In the genomic region with DNA sequence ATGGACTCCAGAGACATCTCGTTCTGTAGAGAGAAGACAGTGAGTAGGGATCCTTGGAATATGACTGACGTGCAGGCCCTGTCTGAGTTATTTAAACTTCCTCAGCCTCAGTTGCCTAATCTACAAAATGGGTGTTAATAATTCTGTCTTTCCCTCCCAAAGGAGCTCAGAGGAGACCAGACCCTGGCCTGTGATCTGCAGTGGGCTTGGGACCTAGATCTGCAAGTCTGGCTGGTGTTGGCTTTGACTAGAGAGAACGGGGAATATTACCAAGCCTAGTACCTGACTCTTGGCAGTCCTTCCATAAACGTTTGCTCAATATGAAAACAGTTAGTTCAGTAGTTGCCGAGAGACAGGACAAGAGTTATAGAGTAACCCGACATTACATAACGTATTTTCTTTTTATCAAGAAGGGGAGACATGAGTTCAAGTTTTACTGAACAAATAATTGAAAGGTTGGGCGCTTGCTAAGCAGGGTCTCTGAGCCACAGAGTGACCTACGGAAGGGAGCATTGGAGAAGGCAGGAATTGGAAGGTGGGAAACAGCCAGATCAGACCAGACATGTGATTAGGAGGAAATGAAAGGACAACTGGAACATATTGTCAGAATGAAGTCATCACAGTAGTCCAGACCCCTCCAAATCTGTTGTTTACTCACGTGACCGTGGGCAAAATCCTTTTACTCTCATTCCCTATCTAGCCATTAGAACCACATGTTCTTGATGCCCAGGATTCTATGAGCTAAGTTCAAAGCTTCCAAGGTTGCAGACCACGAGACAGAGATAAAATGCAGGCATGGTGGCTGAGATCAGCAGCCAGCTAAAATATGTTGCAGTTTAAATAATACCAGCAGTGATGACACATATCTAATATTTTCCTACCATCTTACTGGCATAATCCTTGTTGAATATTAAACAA, we compare ENCODE assay signal across 1 cellular context.
TF ChIP-seq lines count a peak whose summit lies in the region.

No MANE protein-coding gene starts in this region.

TF ChIP-seq in HepG2, 621 proteins besides CTCF, POLR2A, EP300 and RAD21 (continued from another document and continues in another):
- TF ChIP-seq STAG1 (CRISPR knock-in tag; IDR thresholded peaks at IDR 0.05), result peak; percentile 4; the same call in 1 of the 2 replicates
- peak; percentile 47; the same call in 1 of the 2 replicates for TF ChIP-seq DMAP1 (CRISPR knock-in tag; IDR thresholded peaks at IDR 0.05)
- peak; percentile 73 for TF ChIP-seq HMG20A (CRISPR knock-in tag; IDR thresholded peaks at IDR 0.05; ENCODE audit: borderline replicate concordance)
- peak; percentile 61; the same call in 1 of the 2 replicates for TF ChIP-seq PHF21A (CRISPR knock-in tag; IDR thresholded peaks at IDR 0.05)
- TF ChIP-seq, protein P1, sequence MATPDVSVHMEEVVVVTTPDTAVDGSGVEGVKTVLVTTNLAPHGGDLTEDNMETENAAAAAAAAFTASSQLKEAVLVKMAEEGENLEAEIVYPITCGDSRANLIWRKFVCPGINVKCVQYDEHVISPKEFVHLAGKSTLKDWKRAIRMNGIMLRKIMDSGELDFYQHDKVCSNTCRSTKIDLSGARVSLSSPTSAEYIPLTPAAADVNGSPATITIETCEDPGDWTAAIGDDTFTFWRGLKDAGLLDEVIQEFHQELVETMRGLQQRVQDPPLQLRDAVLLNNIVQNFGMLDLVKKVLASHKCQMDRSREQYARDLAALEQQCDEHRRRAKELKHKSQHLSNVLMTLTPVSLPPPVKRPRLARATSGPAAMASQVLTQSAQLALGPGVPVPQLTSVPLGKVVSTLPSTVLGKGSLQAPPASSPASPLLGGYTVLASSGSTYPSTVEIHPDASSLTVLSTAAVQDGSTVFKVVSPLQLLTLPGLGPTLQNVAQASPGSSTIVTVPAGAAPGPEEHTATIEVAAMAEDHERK (CRISPR knock-in tag; IDR thresholded peaks at IDR 0.05; ENCODE audit: low read depth), result no peak
- TF ChIP-seq, protein P2, sequence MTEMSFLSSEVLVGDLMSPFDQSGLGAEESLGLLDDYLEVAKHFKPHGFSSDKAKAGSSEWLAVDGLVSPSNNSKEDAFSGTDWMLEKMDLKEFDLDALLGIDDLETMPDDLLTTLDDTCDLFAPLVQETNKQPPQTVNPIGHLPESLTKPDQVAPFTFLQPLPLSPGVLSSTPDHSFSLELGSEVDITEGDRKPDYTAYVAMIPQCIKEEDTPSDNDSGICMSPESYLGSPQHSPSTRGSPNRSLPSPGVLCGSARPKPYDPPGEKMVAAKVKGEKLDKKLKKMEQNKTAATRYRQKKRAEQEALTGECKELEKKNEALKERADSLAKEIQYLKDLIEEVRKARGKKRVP (CRISPR knock-in tag; IDR thresholded peaks at IDR 0.05), result 0 out of 4 replicates have a peak, but pooled peaks of 1 of the 2 experiments have one; percentile 47
- TF ChIP-seq, protein P3, sequence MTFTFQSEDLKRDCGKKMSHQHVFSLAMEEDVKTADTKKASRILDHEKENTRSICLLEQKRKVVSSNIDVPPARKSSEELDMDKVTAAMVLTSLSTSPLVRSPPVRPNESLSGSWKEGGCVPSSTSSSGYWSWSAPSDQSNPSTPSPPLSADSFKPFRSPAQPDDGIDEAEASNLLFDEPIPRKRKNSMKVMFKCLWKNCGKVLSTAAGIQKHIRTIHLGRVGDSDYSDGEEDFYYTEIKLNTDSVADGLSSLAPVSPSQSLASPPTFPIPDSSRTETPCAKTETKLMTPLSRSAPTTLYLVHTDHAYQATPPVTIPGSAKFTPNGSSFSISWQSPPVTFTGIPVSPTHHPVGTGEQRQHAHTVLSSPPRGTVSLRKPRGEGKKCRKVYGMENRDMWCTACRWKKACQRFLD (CRISPR knock-in tag; IDR thresholded peaks at IDR 0.05; ENCODE audit: borderline replicate concordance), result no peak; the same call in 1 of the 2 replicates
- TF ChIP-seq, protein P4, sequence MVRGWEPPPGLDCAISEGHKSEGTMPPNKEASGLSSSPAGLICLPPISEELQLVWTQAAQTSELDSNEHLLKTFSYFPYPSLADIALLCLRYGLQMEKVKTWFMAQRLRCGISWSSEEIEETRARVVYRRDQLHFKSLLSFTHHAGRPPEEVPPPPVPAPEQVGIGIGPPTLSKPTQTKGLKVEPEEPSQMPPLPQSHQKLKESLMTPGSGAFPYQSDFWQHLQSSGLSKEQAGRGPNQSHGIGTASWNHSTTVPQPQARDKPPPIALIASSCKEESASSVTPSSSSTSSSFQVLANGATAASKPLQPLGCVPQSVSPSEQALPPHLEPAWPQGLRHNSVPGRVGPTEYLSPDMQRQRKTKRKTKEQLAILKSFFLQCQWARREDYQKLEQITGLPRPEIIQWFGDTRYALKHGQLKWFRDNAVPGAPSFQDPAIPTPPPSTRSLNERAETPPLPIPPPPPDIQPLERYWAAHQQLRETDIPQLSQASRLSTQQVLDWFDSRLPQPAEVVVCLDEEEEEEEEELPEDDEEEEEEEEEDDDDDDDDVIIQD (CRISPR knock-in tag; IDR thresholded peaks at IDR 0.05; ENCODE audit: low read depth), result peak; percentile 48; the same call in 1 of the 2 replicates
- TF ChIP-seq ELF3 (CRISPR knock-in tag; IDR thresholded peaks at IDR 0.05), result peak; percentile 89
- TF ChIP-seq ZNF546 (CRISPR knock-in tag; conservative IDR thresholded peaks at IDR 0.05), result no peak
- TF ChIP-seq, protein P5, sequence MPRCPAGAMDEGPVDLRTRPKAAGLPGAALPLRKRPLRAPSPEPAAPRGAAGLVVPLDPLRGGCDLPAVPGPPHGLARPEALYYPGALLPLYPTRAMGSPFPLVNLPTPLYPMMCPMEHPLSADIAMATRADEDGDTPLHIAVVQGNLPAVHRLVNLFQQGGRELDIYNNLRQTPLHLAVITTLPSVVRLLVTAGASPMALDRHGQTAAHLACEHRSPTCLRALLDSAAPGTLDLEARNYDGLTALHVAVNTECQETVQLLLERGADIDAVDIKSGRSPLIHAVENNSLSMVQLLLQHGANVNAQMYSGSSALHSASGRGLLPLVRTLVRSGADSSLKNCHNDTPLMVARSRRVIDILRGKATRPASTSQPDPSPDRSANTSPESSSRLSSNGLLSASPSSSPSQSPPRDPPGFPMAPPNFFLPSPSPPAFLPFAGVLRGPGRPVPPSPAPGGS (CRISPR knock-in tag; IDR thresholded peaks at IDR 0.05), result no peak
- peak; percentile 42; the same call in 1 of the 2 replicates for TF ChIP-seq ISL2 (CRISPR knock-in tag; IDR thresholded peaks at IDR 0.05)
- TF ChIP-seq ELF1 (CRISPR knock-in tag; IDR thresholded peaks at IDR 0.05), result 0 out of 2 replicates have a peak, but pooled peaks have one; percentile 6
- TF ChIP-seq, protein P6, sequence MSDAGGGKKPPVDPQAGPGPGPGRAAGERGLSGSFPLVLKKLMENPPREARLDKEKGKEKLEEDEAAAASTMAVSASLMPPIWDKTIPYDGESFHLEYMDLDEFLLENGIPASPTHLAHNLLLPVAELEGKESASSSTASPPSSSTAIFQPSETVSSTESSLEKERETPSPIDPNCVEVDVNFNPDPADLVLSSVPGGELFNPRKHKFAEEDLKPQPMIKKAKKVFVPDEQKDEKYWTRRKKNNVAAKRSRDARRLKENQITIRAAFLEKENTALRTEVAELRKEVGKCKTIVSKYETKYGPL (CRISPR knock-in tag; IDR thresholded peaks at IDR 0.05), result peak; percentile 67
- peak; percentile 22; the same call in 1 of the 2 replicates for TF ChIP-seq NR2F6 (IDR thresholded peaks at IDR 0.05)
- peak; percentile 5; the same call in 1 of the 2 replicates for TF ChIP-seq NR2F6 (CRISPR knock-in tag; IDR thresholded peaks at IDR 0.05)
- TF ChIP-seq FOXK2 (IDR thresholded peaks at IDR 0.05), result peak; percentile 84
- TF ChIP-seq ARNTL (CRISPR knock-in tag; IDR thresholded peaks at IDR 0.05), result peak; percentile 83
- 0 out of 2 replicates have a peak, but pooled peaks have one; percentile 31 for TF ChIP-seq ZSCAN9 (CRISPR knock-in tag; IDR thresholded peaks at IDR 0.05; ENCODE audit: borderline replicate concordance)
- TF ChIP-seq ZFP36L1 (CRISPR knock-in tag; IDR thresholded peaks at IDR 0.05), result 0 out of 2 replicates have a peak, but pooled peaks have one; percentile 60
- peak; percentile 72 for TF ChIP-seq FOXA3 (CRISPR knock-in tag; IDR thresholded peaks at IDR 0.05)
- TF ChIP-seq MIER3 (CRISPR knock-in tag; IDR thresholded peaks at IDR 0.05; ENCODE audit: borderline replicate concordance), result peak; percentile 23
- no peak for TF ChIP-seq ZNF75D (CRISPR knock-in tag; IDR thresholded peaks at IDR 0.05; ENCODE audit: borderline replicate concordance)
- 0 out of 2 replicates have a peak, but pooled peaks have one; percentile 14 for TF ChIP-seq MEIS2 (CRISPR knock-in tag; IDR thresholded peaks at IDR 0.05)
- no peak for TF ChIP-seq SATB2 (CRISPR knock-in tag; IDR thresholded peaks at IDR 0.05)
- TF ChIP-seq HDAC2 (CRISPR knock-in tag; IDR thresholded peaks at IDR 0.05), result peak; percentile 43
- no peak for TF ChIP-seq FOXA1 (IDR thresholded peaks at IDR 0.05)
- peak; percentile 77 for TF ChIP-seq FOXA1 (CRISPR knock-in tag; IDR thresholded peaks at IDR 0.05)
- peak; percentile 81 for TF ChIP-seq BCL6 (CRISPR knock-in tag; IDR thresholded peaks at IDR 0.05)
- peak; percentile 66 for TF ChIP-seq CEBPG (CRISPR knock-in tag; IDR thresholded peaks at IDR 0.05)
- peak; percentile 36; the same call in 1 of the 2 replicates for TF ChIP-seq RFX3 (CRISPR knock-in tag; IDR thresholded peaks at IDR 0.05)
- TF ChIP-seq, protein P7, sequence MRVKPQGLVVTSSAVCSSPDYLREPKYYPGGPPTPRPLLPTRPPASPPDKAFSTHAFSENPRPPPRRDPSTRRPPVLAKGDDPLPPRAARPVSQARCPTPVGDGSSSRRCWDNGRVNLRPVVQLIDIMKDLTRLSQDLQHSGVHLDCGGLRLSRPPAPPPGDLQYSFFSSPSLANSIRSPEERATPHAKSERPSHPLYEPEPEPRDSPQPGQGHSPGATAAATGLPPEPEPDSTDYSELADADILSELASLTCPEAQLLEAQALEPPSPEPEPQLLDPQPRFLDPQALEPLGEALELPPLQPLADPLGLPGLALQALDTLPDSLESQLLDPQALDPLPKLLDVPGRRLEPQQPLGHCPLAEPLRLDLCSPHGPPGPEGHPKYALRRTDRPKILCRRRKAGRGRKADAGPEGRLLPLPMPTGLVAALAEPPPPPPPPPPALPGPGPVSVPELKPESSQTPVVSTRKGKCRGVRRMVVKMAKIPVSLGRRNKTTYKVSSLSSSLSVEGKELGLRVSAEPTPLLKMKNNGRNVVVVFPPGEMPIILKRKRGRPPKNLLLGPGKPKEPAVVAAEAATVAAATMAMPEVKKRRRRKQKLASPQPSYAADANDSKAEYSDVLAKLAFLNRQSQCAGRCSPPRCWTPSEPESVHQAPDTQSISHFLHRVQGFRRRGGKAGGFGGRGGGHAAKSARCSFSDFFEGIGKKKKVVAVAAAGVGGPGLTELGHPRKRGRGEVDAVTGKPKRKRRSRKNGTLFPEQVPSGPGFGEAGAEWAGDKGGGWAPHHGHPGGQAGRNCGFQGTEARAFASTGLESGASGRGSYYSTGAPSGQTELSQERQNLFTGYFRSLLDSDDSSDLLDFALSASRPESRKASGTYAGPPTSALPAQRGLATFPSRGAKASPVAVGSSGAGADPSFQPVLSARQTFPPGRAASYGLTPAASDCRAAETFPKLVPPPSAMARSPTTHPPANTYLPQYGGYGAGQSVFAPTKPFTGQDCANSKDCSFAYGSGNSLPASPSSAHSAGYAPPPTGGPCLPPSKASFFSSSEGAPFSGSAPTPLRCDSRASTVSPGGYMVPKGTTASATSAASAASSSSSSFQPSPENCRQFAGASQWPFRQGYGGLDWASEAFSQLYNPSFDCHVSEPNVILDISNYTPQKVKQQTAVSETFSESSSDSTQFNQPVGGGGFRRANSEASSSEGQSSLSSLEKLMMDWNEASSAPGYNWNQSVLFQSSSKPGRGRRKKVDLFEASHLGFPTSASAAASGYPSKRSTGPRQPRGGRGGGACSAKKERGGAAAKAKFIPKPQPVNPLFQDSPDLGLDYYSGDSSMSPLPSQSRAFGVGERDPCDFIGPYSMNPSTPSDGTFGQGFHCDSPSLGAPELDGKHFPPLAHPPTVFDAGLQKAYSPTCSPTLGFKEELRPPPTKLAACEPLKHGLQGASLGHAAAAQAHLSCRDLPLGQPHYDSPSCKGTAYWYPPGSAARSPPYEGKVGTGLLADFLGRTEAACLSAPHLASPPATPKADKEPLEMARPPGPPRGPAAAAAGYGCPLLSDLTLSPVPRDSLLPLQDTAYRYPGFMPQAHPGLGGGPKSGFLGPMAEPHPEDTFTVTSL (CRISPR knock-in tag; IDR thresholded peaks at IDR 0.05; ENCODE audit: borderline replicate concordance), result peak; percentile 65; the same call in 1 of the 2 replicates
- TF ChIP-seq, protein P8, sequence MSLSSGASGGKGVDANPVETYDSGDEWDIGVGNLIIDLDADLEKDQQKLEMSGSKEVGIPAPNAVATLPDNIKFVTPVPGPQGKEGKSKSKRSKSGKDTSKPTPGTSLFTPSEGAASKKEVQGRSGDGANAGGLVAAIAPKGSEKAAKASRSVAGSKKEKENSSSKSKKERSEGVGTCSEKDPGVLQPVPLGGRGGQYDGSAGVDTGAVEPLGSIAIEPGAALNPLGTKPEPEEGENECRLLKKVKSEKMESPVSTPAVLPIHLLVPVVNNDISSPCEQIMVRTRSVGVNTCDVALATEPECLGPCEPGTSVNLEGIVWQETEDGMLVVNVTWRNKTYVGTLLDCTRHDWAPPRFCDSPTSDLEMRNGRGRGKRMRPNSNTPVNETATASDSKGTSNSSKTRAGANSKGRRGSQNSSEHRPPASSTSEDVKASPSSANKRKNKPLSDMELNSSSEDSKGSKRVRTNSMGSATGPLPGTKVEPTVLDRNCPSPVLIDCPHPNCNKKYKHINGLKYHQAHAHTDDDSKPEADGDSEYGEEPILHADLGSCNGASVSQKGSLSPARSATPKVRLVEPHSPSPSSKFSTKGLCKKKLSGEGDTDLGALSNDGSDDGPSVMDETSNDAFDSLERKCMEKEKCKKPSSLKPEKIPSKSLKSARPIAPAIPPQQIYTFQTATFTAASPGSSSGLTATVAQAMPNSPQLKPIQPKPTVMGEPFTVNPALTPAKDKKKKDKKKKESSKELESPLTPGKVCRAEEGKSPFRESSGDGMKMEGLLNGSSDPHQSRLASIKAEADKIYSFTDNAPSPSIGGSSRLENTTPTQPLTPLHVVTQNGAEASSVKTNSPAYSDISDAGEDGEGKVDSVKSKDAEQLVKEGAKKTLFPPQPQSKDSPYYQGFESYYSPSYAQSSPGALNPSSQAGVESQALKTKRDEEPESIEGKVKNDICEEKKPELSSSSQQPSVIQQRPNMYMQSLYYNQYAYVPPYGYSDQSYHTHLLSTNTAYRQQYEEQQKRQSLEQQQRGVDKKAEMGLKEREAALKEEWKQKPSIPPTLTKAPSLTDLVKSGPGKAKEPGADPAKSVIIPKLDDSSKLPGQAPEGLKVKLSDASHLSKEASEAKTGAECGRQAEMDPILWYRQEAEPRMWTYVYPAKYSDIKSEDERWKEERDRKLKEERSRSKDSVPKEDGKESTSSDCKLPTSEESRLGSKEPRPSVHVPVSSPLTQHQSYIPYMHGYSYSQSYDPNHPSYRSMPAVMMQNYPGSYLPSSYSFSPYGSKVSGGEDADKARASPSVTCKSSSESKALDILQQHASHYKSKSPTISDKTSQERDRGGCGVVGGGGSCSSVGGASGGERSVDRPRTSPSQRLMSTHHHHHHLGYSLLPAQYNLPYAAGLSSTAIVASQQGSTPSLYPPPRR (CRISPR knock-in tag; IDR thresholded peaks at IDR 0.05; ENCODE audit: borderline replicate concordance), result peak; percentile 69
- TF ChIP-seq LCORL (IDR thresholded peaks at IDR 0.05), result peak; percentile 64
- TF ChIP-seq LCORL (CRISPR knock-in tag; IDR thresholded peaks at IDR 0.05), result peak; percentile 53
- TF ChIP-seq YEATS4 (CRISPR knock-in tag; IDR thresholded peaks at IDR 0.05; ENCODE audit: borderline replicate concordance), result 0 out of 2 replicates have a peak, but pooled peaks have one; percentile 11
